In genomic region chr18:30386624-30387023, GRCh38 we compare ENCODE assay signal across 34 cellular contexts.
"Had no signal": no experiment of that assay in that cellular context is flagged by ENCODE, and none has a peak within 500 bp of the region (broad histone marks: within the 10 kb centered on the region; RNA-seq: fewer than 3 reads in every experiment).

No MANE protein-coding gene starts in this region.

- DNase-seq: Karpas-422, Kasumi-1, KG1, MG63, MM.1S, MV-4-11, NCI-H1048, NCI-H1092, NCI-H1092 treated with DMSO at 0.1 percent for 48 hours, NCI-H1105, NCI-H1105 treated with DMSO at 0.1 percent for 48 hours, NCI-H1417, NCI-H1417 treated with DMSO at 0.1 percent for 48 hours, NCI-H1436, NCI-H1436 treated with DMSO at 0.1 percent for 48 hours, NCI-H146, NCI-H1694, NCI-H1694 treated with DMSO at 0.1 percent for 48 hours, NCI-H187, NCI-H187 treated with DMSO at 0.1 percent for 48 hours, NCI-H1930, NCI-H2029, NCI-H2081, NCI-H2081 treated with DMSO at 0.1 percent for 48 hours, NCI-H2107, NCI-H2171, NCI-H2171 treated with DMSO at 0.1 percent for 48 hours, NCI-H2227 treated with DMSO at 0.1 percent for 48 hours, NCI-H226, NCI-H345, NCI-H446, NCI-H446 treated with DMSO at 0.1 percent for 48 hours, NCI-H510A had no signal

- H3K9ac ChIP-seq: KMS-11 had no signal

- H3K4me2 ChIP-seq: KMS-11 had no signal

- H3K27ac ChIP-seq: KMS-11 had no signal

- H3K9me3 ChIP-seq: MG63 had no signal

- H3K27me3 ChIP-seq: MG63 had no signal

- H3K4me3 ChIP-seq: MG63 had no signal

- H3K36me3 ChIP-seq: MG63 had no signal
